8 cellular contexts compared by ENCODE assay signal in the genomic region with DNA sequence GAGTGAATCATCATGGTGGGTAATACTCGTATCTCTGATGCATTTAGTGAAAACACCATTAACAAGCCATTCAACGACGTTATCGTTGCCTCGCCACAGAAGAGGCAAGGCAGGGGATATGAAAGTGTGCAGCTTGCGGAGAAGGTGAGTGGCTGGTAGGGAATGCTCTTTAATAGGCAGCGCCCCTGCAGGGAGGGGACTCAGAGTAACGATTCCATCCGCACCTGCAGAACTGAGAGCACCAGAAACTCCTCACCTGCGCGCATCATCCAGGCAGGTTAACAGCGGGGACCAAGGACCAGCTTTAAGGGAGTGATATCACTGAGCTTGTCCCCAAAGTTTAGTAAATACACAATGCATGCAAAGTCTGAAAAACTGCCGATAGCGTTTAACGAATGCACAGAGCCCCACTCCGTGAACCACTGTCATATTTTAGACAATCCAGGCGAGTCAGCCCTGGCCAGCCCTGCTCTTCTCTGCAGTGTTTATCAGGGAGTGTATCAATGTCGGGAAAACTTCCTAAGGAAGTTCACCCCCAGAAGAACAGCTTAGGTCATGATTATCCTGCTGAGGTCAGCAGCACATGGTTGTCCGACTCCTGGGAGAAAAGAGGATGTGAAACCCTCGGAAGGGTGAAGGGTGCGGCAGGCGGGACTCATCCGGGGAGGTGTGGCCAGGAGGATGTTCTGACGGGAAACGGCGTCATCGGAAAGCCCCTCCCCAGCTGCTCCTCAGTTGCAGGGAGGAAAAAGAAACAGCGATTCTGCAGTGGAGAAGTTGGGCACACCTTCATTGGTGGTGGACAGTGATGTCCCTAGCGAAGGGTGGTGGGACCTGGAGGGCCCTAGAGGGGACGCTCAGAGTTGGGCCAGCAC.
DNase-seq lines count a peak whose midpoint lies in the region; ATAC-seq, FAIRE-seq and TF ChIP-seq lines count a peak whose summit lies in the region.

No MANE protein-coding gene starts in this region.

- FAIRE-seq in HTR-8/SVneo (lab: Jason Lieb, UNC) = no peak

- no peaks in the 10 kb centered on the region for H3K27me3 ChIP-seq in gastrocnemius medialis

- no peak overlapping the region for H3K4me3 Mint-ChIP-seq in Calu3 (ENCODE audit: low read depth, unreplicated experiment)

- H3K9me3 ChIP-seq in gastrocnemius medialis = no peaks in the 10 kb centered on the region

- intact Hi-C loops in Calu3 (cut with micrococcal nuclease; ENCODE audit: unreplicated experiment) = no loop called here
- intact Hi-C loops in gastrocnemius medialis (cut with DNase I; ENCODE audit: low total_unique reads) = no loop called here

- no peaks in the 10 kb centered on the region for H3K36me3 Mint-ChIP-seq in Calu3 (ENCODE audit: insufficient read depth, unreplicated experiment)

- no peaks in the 10 kb centered on the region for H3K4me1 Mint-ChIP-seq in Calu3 (ENCODE audit: low read depth, unreplicated experiment)

- DNase-seq in Calu3 (peak; percentile 25), HTR-8/SVneo (ENCODE audit: insufficient read length, low spot score) (peak; percentile 75), fibroblast of mammary gland (ENCODE audit: low read depth) (peak; percentile 75), gastrocnemius medialis (peak; percentile 51 to 59), DMS 273 treated with DMSO at 0.1 percent for 48 hours (lab: John Stamatoyannopoulos, UW) (no peak), NCI-H2196 treated with DMSO at 0.1 percent for 48 hours (lab: John Stamatoyannopoulos, UW; ENCODE audit: unreplicated experiment) (no peak), OCI-M1 (lab: John Stamatoyannopoulos, UW) (no peak)
- DNase-seq in activated CD4-positive, alpha-beta T cell treated with anti-CD3 and anti-CD28 coated beads, Interleukin-2, amount 50 U/mL, for 4 hours = peak; percentile 58 to 61

- in situ Hi-C loops in gastrocnemius medialis (cut with MboI; ENCODE audit: low sequenced_read_pairs in 4 of 4) = loop anchor here in 1 of 4 donors (10.0 kb wide), 1 partner anchor 59 kb away; no protein-coding TSS in a partner anchor

- H3K4me1 ChIP-seq in gastrocnemius medialis = no peaks in the 10 kb centered on the region

- H3K27ac ChIP-seq in gastrocnemius medialis = peak overlapping the region in 2 of 4 donors; percentile 43 to 48

- H3K36me3 ChIP-seq in gastrocnemius medialis = no peaks in the 10 kb centered on the region

- peaks cover 2% of the 10 kb centered on the region for H3K9me3 Mint-ChIP-seq in Calu3 (ENCODE audit: low read depth, unreplicated experiment)

- no peak overlapping the region for H3K27ac Mint-ChIP-seq in Calu3 (ENCODE audit: unreplicated experiment)

- H3K4me3 ChIP-seq in fibroblast of mammary gland (ENCODE audit: control insufficient read depth, low read depth, low read length) (no peak overlapping the region), gastrocnemius medialis (no peak overlapping the region)

- peaks cover 58% of the 10 kb centered on the region for H3K27me3 Mint-ChIP-seq in Calu3 (ENCODE audit: unreplicated experiment)

- TF ChIP-seq CTCF in Calu3 (IDR thresholded peaks at IDR 0.05; ENCODE audit: unreplicated experiment) = no peak
- no peak for TF ChIP-seq CTCF in fibroblast of mammary gland (conservative IDR thresholded peaks at IDR 0.05; ENCODE audit: control insufficient read depth, insufficient read depth, low read depth, low read length)
- no peak for TF ChIP-seq CTCF in gastrocnemius medialis (IDR thresholded peaks at IDR 0.05 in 4 of 5, conservative IDR thresholded peaks at IDR 0.05 in 1 of 5)

- BruUV-seq in Calu3 (replicated peaks; lab: Mats Ljungman, UMichigan) = no TSS peak

- CTCF ChIA-PET in Calu3 (lab: Charles Lee) = no interaction called here

- peak; percentile 66 to 70 for ATAC-seq in gastrocnemius medialis

- TF ChIP-seq POLR2A in gastrocnemius medialis (IDR thresholded peaks at IDR 0.05) = peak in 1 of 2 donors; percentile 44

Comparison
In these comparisons a context has a peak if more than half of its experiments do, and no peak if none do; other contexts are left out.
1. DNase-seq: peak in Calu3 (single experiment), HTR-8/SVneo (single experiment), activated CD4-positive, alpha-beta T cell treated with anti-CD3 and anti-CD28 coated beads, Interleukin-2, amount 50 U/mL, for 4 hours (2 of 2), fibroblast of mammary gland (single experiment) and gastrocnemius medialis (2 of 2); none in DMS 273 treated with DMSO at 0.1 percent for 48 hours (single experiment), NCI-H2196 treated with DMSO at 0.1 percent for 48 hours (single experiment) and OCI-M1 (single experiment).